In genomic region chr2:44836174-44836573, GRCh38 we compare ENCODE assay signal across 14 cellular contexts.
DNase-seq lines count a peak whose midpoint lies in the region; ATAC-seq, FAIRE-seq and TF ChIP-seq lines count a peak whose summit lies in the region.
"Had no signal": no experiment of that assay in that cellular context is flagged by ENCODE, and none has a peak within 500 bp of the region (broad histone marks: within the 10 kb centered on the region; RNA-seq: fewer than 3 reads in every experiment).

No MANE protein-coding gene starts in this region.

- peaks cover 0 to 2% of the 10 kb centered on the region in 2 donors for H3K27me3 ChIP-seq in small intestine (ENCODE audit: control insufficient read depth in 2 of 2, insufficient read depth in 2 of 2, low read length in 2 of 2)

- H3K27me3 Mint-ChIP-seq in T-helper 2 cell treated with Interferon-gamma antibody and Interleukin-4, amounts not matched to agents 5 μg/mL and 100 μg/mL, for 36 hours (ENCODE audit: low read depth) = no peaks in the 10 kb centered on the region

- no peaks in the 10 kb centered on the region for H3K9me3 ChIP-seq in small intestine (ENCODE audit: control insufficient read depth, low read depth)

- H3K27ac Mint-ChIP-seq in T-helper 2 cell treated with Interferon-gamma antibody and Interleukin-4, amounts not matched to agents 5 μg/mL and 100 μg/mL, for 36 hours = peak overlapping the region; percentile 57
- H3K27ac Mint-ChIP-seq: HFFc6; stimulated activated naive B cell treated with anti-CD40 and anti-IgM and Interleukin-4, amounts not matched to agents 10 μg/mL and 1 μg/mL and 100 μg/mL, for 72 hours had no signal

- no peak for FAIRE-seq in small intestine (lab: Jason Lieb, UNC)

- H3K4me1 ChIP-seq in small intestine (ENCODE audit: control insufficient read depth in 2 of 2, insufficient read depth in 1 of 2, low read depth in 1 of 2, low read length in 1 of 2) = no peaks in the 10 kb centered on the region

- H3K27ac ChIP-seq in small intestine (ENCODE audit: low read depth in 1 of 2, low read length in 1 of 2) = no peak overlapping the region

- WGBS in small intestine, 3 donors = 63 to 75% (median 73%) methylated on average over 8 of the region's 8 CpGs

- peaks cover 41% of the 10 kb centered on the region for H3K4me1 Mint-ChIP-seq in T-helper 2 cell treated with Interferon-gamma antibody and Interleukin-4, amounts not matched to agents 5 μg/mL and 100 μg/mL, for 36 hours (ENCODE audit: low read depth)

- ATAC-seq in GM18505 (IDR thresholded peaks at IDR 0.05; ENCODE audit: unreplicated experiment) (peak; percentile 45), GM21619 (IDR thresholded peaks at IDR 0.05; ENCODE audit: unreplicated experiment) (peak; percentile 26)

- TF ChIP-seq POLR2A in GM18505 (IDR thresholded peaks at IDR 0.05; ENCODE audit: borderline replicate concordance, extremely low read depth, insufficient read depth, insufficient read length) = no peak

- H3K4me3 ChIP-seq in small intestine (ENCODE audit: low read depth in 1 of 2, low read length in 2 of 2) = no peak overlapping the region
- H3K4me3 ChIP-seq: lung had no signal

- peak overlapping the region; percentile 32 for H3K4me3 Mint-ChIP-seq in T-helper 2 cell treated with Interferon-gamma antibody and Interleukin-4, amounts not matched to agents 5 μg/mL and 100 μg/mL, for 36 hours
- H3K4me3 Mint-ChIP-seq: HFFc6; stimulated activated naive B cell treated with anti-CD40 and anti-IgM and Interleukin-4, amounts not matched to agents 10 μg/mL and 1 μg/mL and 100 μg/mL, for 72 hours had no signal

- peak; percentile 89 for DNase-seq in T-helper 2 cell treated with Interferon-gamma antibody and Interleukin-4, amounts not matched to agents 5 μg/mL and 100 μg/mL, for 36 hours (ENCODE audit: low spot score)
- peak in 3 of 4 experiments; percentile 9 to 58 (median 24) for DNase-seq in stimulated activated CD4-positive, alpha-beta T cell treated with anti-CD3 and anti-CD28 coated beads, Interleukin-1b, Interleukin-23, amount 100 ng/mL, for 24 hours (ENCODE audit: low read depth in 4 of 4, low spot score in 1 of 4)
- DNase-seq in NCI-H2029 (lab: John Stamatoyannopoulos, UW) (no peak), RKO (ENCODE audit: low spot score) (no peak), GDM1 (lab: John Stamatoyannopoulos, UW) (no peak), small intestine (no peak)
- DNase-seq: COR-L47; dermis blood vessel endothelial cell; HFFc6; NCI-H524; stimulated activated naive B cell treated with anti-CD40 and anti-IgM and Interleukin-4, amounts not matched to agents 10 μg/mL and 1 μg/mL and 100 μg/mL, for 72 hours had no signal

- H3K9me3 Mint-ChIP-seq in T-helper 2 cell treated with Interferon-gamma antibody and Interleukin-4, amounts not matched to agents 5 μg/mL and 100 μg/mL, for 36 hours = no peaks in the 10 kb centered on the region
- H3K9me3 Mint-ChIP-seq: HFFc6 had no signal

- H3K36me3 Mint-ChIP-seq in T-helper 2 cell treated with Interferon-gamma antibody and Interleukin-4, amounts not matched to agents 5 μg/mL and 100 μg/mL, for 36 hours (ENCODE audit: low read depth) = peaks cover 6% of the 10 kb centered on the region

- H3K36me3 ChIP-seq in small intestine (ENCODE audit: control insufficient read depth in 2 of 2, insufficient read depth in 2 of 2, low read length in 2 of 2) = no peaks in the 10 kb centered on the region

Comparison
In these comparisons a context has a peak if more than half of its experiments do, and no peak if none do; other contexts are left out.
1. DNase-seq: peak in T-helper 2 cell treated with Interferon-gamma antibody and Interleukin-4, amounts not matched to agents 5 μg/mL and 100 μg/mL, for 36 hours (single experiment) and stimulated activated CD4-positive, alpha-beta T cell treated with anti-CD3 and anti-CD28 coated beads, Interleukin-1b, Interleukin-23, amount 100 ng/mL, for 24 hours (3 of 4); none in NCI-H2029 (single experiment), RKO (single experiment), GDM1 (single experiment) and small intestine (single experiment).